9 cellular contexts compared by ENCODE assay signal in the genomic region with DNA sequence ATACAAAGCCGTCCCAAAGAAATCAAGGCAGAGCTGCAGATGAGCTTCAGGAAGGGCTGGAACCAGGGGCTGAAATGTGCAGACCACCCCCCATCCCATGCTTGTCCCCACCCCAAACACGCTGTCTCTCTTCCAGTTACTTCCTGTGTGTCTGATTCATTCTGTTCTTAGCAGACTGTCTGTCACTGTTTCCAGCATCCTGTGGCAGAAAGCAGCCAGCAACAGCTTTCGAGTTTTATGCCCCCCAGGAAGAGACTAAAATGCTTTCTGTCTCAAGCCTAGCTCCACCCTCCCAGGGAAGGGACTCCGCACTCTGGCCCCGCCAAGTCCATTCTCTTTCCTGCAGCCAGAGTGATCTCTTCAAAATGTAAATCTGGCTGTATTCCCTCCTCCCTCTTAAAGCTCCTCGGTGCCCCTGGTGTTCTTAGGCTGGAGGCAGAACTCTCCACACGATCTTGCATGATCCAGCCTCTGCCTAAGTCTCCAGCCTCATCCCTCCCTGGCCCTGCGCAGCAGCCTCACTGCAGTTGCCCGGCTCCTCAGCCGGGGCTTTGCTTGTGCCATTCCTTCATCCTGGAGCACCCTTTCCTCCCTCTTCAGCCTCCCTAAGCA. TPM values are rescaled to one million over a fixed set of nuclear protein-coding genes. Genes with fewer than 3 reads are reported as not detected.
DNase-seq lines count a peak whose midpoint lies in the region; ATAC-seq, FAIRE-seq and TF ChIP-seq lines count a peak whose summit lies in the region.
"Had no signal": no experiment of that assay in that cellular context is flagged by ENCODE, and none has a peak within 500 bp of the region (broad histone marks: within the 10 kb centered on the region; RNA-seq: fewer than 3 reads in every experiment).

No MANE protein-coding gene starts in this region.

- no peaks in the 10 kb centered on the region for H3K27me3 ChIP-seq in bronchial epithelial cell (ENCODE audit: control insufficient read depth, insufficient read depth, low read length)

- DNase-seq in Ammon's horn (ENCODE audit: low spot score) (peak; percentile 11), NB4 (ENCODE audit: low read depth) (peak; percentile 19), bronchial epithelial cell (ENCODE audit: low read depth) (peak; percentile 56), myocyte (ENCODE audit: low read depth) (peak; percentile 43), inferior parietal cortex (ENCODE audit: extremely low spot score) (no peak), frontal cortex (ENCODE audit: low spot score in 2 of 2) (no peak), cortex of kidney (lab: John Stamatoyannopoulos, UW) (no peak)
- DNase-seq: left cardiac atrium had no signal

- no peak overlapping the region for H3K4me3 ChIP-seq in NB4 (ENCODE audit: low read depth, low read length)
- no peak overlapping the region for H3K4me3 ChIP-seq in bronchial epithelial cell (ENCODE audit: low read depth, low read length)

- no peaks in the 10 kb centered on the region for H3K36me3 ChIP-seq in bronchial epithelial cell (ENCODE audit: control insufficient read depth, insufficient read depth, low read length)

- TF ChIP-seq CTCF in NB4 (IDR thresholded peaks at IDR 0.05; ENCODE audit: low read depth, low read length), result no peak
- TF ChIP-seq CTCF in bronchial epithelial cell (IDR thresholded peaks at IDR 0.05; ENCODE audit: insufficient read depth, low read length, severe bottlenecking), result no peak

- FAIRE-seq in bronchial epithelial cell (lab: Jason Lieb, UNC) (no peak), frontal cortex (lab: Jason Lieb, UNC) (no peak)

- TF ChIP-seq POLR2A in NB4 (IDR thresholded peaks at IDR 0.05; ENCODE audit: extremely low read depth, insufficient read length), result no peak

- ATAC-seq in HG03442 (IDR thresholded peaks at IDR 0.05; ENCODE audit: unreplicated experiment), result no peak

RNA-seq across cellular contexts. Expression of a gene that starts 41.5 kb away (rescaled TPM):
- total RNA-seq in bronchial epithelial cell (2.6 and 3.7 TPM in 2 replicates), myocyte (2.7 and 3.6 TPM in 2 replicates), frontal cortex (2.0 TPM)
- polyA plus RNA-seq in myocyte (2012), result 1.2 TPM

Comparison
In these comparisons a context has a peak if more than half of its experiments do, and no peak if none do; other contexts are left out.
1. DNase-seq: peak in Ammon's horn (single experiment), NB4 (single experiment), bronchial epithelial cell (single experiment) and myocyte (single experiment); none in inferior parietal cortex (single experiment), frontal cortex (0 of 2) and cortex of kidney (single experiment).